ENCODE assay signal across 8 cellular contexts in the genomic region with DNA sequence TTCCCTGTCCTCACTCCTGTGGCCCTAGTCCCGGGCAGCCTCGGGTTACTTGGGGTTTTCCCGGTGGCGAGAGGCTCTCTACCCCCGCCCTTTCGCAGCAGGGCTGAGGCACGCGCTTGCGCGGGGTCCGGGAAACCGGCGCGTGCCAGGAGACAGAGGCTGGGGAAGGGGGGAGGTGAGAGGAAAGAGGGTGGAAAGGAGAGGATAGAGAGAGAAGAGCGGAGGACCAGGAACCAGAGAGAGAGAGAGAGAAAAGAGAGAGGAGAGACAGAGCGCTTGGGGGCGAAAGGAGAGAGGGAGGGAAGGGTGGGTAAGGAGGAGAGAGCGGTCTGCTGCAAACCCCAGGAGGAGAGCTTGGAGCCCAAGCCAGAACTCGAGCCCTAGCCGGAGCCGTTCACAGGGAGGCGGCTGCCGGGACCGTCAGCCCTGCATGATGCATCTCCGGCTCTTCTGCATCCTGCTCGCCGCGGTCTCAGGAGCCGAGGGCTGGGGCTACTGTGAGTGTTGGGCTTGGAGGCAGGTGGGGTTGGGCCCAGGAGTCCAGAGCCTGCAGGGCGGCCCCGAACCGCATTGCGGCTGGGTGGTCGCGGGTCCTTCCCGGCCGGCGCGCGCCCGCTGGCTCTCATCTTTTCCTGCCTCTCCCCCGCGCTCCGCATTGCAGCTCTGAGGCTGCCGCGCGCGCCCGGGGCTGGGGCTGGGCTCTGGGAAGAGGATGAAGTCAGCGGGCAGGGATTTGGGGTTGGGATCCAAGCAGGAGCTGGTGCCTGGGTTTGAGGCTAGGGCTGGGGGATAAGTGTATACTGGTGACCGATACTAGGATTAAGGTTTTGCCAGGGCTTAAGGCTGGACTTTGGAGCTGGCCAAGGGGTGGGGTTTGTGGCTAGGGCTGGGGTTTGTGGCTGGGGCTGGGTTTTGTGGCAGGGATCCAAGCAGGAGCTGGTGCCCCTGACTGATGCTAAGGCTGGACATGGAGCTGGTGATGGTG. TPM values are rescaled to one million over a fixed set of nuclear protein-coding genes. Genes with fewer than 3 reads are reported as not detected.
A peak's percentile ranks its signal among the peaks of the same experiment; 100 is the strongest.
DNase-seq lines count a peak whose midpoint lies in the region; ATAC-seq, FAIRE-seq and TF ChIP-seq lines count a peak whose summit lies in the region.

A gene (plus strand): TSS at position 132 of the 985 bp plus-strand sequence. CDS start 299 bp downstream, at position 431.

- FAIRE-seq in GM19239 (lab: Jason Lieb, UNC): peak; percentile 91

- no peaks in the 10 kb centered on the region for H4K20me1 ChIP-seq in OCI-LY3 (ENCODE audit: insufficient read depth, low read length)

- H3K4me2 ChIP-seq in OCI-LY3 (ENCODE audit: low read length): peak within 1 kb of the TSS; percentile 99

- H3K79me2 ChIP-seq in OCI-LY3 (ENCODE audit: low read length): peaks cover 27% of the 10 kb centered on the region

- peak within 1 kb of the TSS; percentile 58 for H2AFZ ChIP-seq in OCI-LY3 (ENCODE audit: low read depth, low read length)

- peaks cover 21% of the 10 kb centered on the region for H3K36me3 ChIP-seq in OCI-LY3 (replicated peaks; ENCODE audit: low read depth, low read length)
- H3K36me3 ChIP-seq in gastrocnemius medialis: no peaks in the 10 kb centered on the region

- H3K27ac Mint-ChIP-seq in brain: peak within 1 kb of the TSS; percentile 94 to 99 (median 97)

- DNase-seq in C1 segment of cervical spinal cord (lab: John Stamatoyannopoulos, UW): peak in 9 of 14 donors; percentile 29 to 84 (median 65)
- DNase-seq in GM19239 (ENCODE audit: insufficient read length, low spot score): no peak
- no peak for DNase-seq in gastrocnemius medialis
- no peak for DNase-seq in NOMO-1 (lab: John Stamatoyannopoulos, UW; ENCODE audit: unreplicated experiment in 2 of 2)

- H3K9ac ChIP-seq in OCI-LY3 (ENCODE audit: low read length): peak within 1 kb of the TSS; percentile 85

- intact Hi-C loops in gastrocnemius medialis (cut with DNase I; ENCODE audit: low total_unique reads): no loop called here

- peak within 1 kb of the TSS; percentile 82 for H3K4me3 ChIP-seq in OCI-LY3 (ENCODE audit: low read length)
- H3K4me3 ChIP-seq in iPS-11a (ENCODE audit: low read depth, low read length): peak within 1 kb of the TSS; percentile 44
- H3K4me3 ChIP-seq in gastrocnemius medialis: peak within 1 kb of the TSS; percentile 33 to 58 (median 44)

- peaks cover 38% of the 10 kb centered on the region for H3K4me1 ChIP-seq in OCI-LY3 (ENCODE audit: low read length)
- H3K4me1 ChIP-seq in gastrocnemius medialis: peaks cover 49 to 52% of the 10 kb centered on the region in 2 donors

- H3K27me3 ChIP-seq in OCI-LY3 (ENCODE audit: low read depth, low read length): no peaks in the 10 kb centered on the region
- H3K27me3 ChIP-seq in gastrocnemius medialis: no peaks in the 10 kb centered on the region

- TF ChIP-seq POLR2A in gastrocnemius medialis (IDR thresholded peaks at IDR 0.05): no peak

- peak within 1 kb of the TSS; percentile 66 for H3K27ac ChIP-seq in OCI-LY3 (ENCODE audit: low read length)
- peak within 1 kb of the TSS; percentile 41 to 96 (median 52) for H3K27ac ChIP-seq in gastrocnemius medialis

- H3K9me3 ChIP-seq in OCI-LY3 (ENCODE audit: insufficient read depth, low read length) (no peaks in the 10 kb centered on the region), gastrocnemius medialis (no peaks in the 10 kb centered on the region)

- H3K9me3 Mint-ChIP-seq in brain: peaks cover 0 to 5% (median 0%) of the 10 kb centered on the region in 5 experiments

- H3K4me3 Mint-ChIP-seq in brain: peak within 1 kb of the TSS; percentile 85 to 94 (median 89)

- peaks cover 13% of the 10 kb centered on the region for H3K27me3 Mint-ChIP-seq in brain

- ATAC-seq in gastrocnemius medialis (no peak), GM18861 (IDR thresholded peaks at IDR 0.05; ENCODE audit: unreplicated experiment) (no peak)

- peaks cover 35% of the 10 kb centered on the region for H3K36me3 Mint-ChIP-seq in brain

- TF ChIP-seq CTCF in OCI-LY3 (IDR thresholded peaks at IDR 0.05; ENCODE audit: low read depth, low read length): no peak
- no peak for TF ChIP-seq CTCF in brain (conservative IDR thresholded peaks at IDR 0.05)
- TF ChIP-seq CTCF in gastrocnemius medialis (IDR thresholded peaks at IDR 0.05 in 4 of 5, conservative IDR thresholded peaks at IDR 0.05 in 1 of 5): no peak

- H3K4me1 Mint-ChIP-seq in brain: peaks cover 63% of the 10 kb centered on the region

- in situ Hi-C loops in gastrocnemius medialis (cut with MboI; ENCODE audit: low sequenced_read_pairs in 4 of 4): loop anchor here (5.0 to 25.0 kb wide), 3 partner anchors 95 to 105 kb away; a partner anchor contains a TSS

RNA-seq across cellular contexts. Expression of the gene that starts here (rescaled TPM):
- polyA plus RNA-seq in brain (ENCODE audit: insufficient read depth, low read depth, low replicate concordance): 20.0 TPM
- total RNA-seq in gastrocnemius medialis: under 1 TPM; 0.22 to 0.41 (median 0.40) TPM

Comparison
In these comparisons a context has a peak if more than half of its experiments do, and no peak if none do; other contexts are left out.
1. DNase-seq: peak in C1 segment of cervical spinal cord (9 of 14); none in GM19239 (single experiment), gastrocnemius medialis (0 of 2) and NOMO-1 (0 of 2).
2. Peak in every context shown above with its lines, with median percentiles within 50 percentile points of each other: H3K4me3 ChIP-seq.